In genomic region chr4:1009647-1010521, GRCh38 we compare ENCODE assay signal across 7 cellular contexts. TPM values are rescaled to one million over a fixed set of nuclear protein-coding genes. Genes with fewer than 3 reads are reported as not detected.
DNase-seq lines count a peak whose midpoint lies in the region; ATAC-seq and TF ChIP-seq lines count a peak whose summit lies in the region.

No MANE protein-coding gene starts in this region.

- H3K4me3 ChIP-seq in SK-N-MC (peak overlapping the region; percentile 81), trophoblast cell (ENCODE audit: low read depth, low read length) (peak overlapping the region; percentile 47), transverse colon (peak overlapping the region; percentile 66 to 74 (median 67))

- H3K23ac ChIP-seq in trophoblast cell (ENCODE audit: low read length): no peak overlapping the region

- no peaks in the 10 kb centered on the region for H3K36me3 Mint-ChIP-seq in activated naive CD4-positive, alpha-beta T cell treated with anti-CD3 and anti-CD28 coated beads, Interleukin-2, amount 50 U/mL, for 24 hours

- in situ Hi-C loops in transverse colon (cut with MboI; ENCODE audit: low pct_ligation_motif_present in 1 of 4, low pct_unique_long_range_greater_than_20kb in 1 of 4, low sequenced_read_pairs in 3 of 4): no loop called here

- intact Hi-C loops in cardiac septum (cut with DNase I): loop anchor here (5.0 kb wide), 1 partner anchor 337 kb away; the partner anchor contains the start of gene UVSSA
- intact Hi-C loops in transverse colon (cut with DNase I; ENCODE audit: low total_unique reads): loop anchor here (2.0 kb wide), 1 partner anchor 77 kb away; the partner anchor contains the start of genes GAK and TMEM175

- H2BK5ac ChIP-seq in trophoblast cell (ENCODE audit: low read depth, low read length, poor library complexity): no peak overlapping the region

- peak overlapping the region; percentile 62 for H2AFZ ChIP-seq in trophoblast cell (ENCODE audit: insufficient read depth, low read length, poor library complexity)

- no peak overlapping the region for H2AK5ac ChIP-seq in trophoblast cell (ENCODE audit: low read length)

- H4K12ac ChIP-seq in trophoblast cell (ENCODE audit: low read depth, low read length): no peak overlapping the region

- H3K79me2 ChIP-seq in trophoblast cell (ENCODE audit: control insufficient read depth, insufficient read depth, low read length, poor library complexity): no peaks in the 10 kb centered on the region

- no peak overlapping the region for H2BK12ac ChIP-seq in trophoblast cell (ENCODE audit: low read length)

- peaks cover 2% of the 10 kb centered on the region for H3K79me1 ChIP-seq in trophoblast cell (ENCODE audit: low read length)

- ATAC-seq in GM18498 (IDR thresholded peaks at IDR 0.05; ENCODE audit: unreplicated experiment) (peak; percentile 51), HG03039 (IDR thresholded peaks at IDR 0.05; ENCODE audit: unreplicated experiment) (peak; percentile 43)

- H3K4me3 Mint-ChIP-seq in activated naive CD4-positive, alpha-beta T cell treated with anti-CD3 and anti-CD28 coated beads, Interleukin-2, amount 50 U/mL, for 24 hours: peak overlapping the region; percentile 88

- no peak for TF ChIP-seq EP300 in transverse colon (IDR thresholded peaks at IDR 0.05; ENCODE audit: low read depth)

- H3K4me2 ChIP-seq in trophoblast cell (ENCODE audit: low read length): peak overlapping the region; percentile 65

- H3K14ac ChIP-seq in trophoblast cell (ENCODE audit: low read length): no peak overlapping the region

- peak overlapping the region; percentile 9 for H4K8ac ChIP-seq in trophoblast cell (ENCODE audit: low read depth, low read length)

- H3K9me3 Mint-ChIP-seq in activated naive CD4-positive, alpha-beta T cell treated with anti-CD3 and anti-CD28 coated beads, Interleukin-2, amount 50 U/mL, for 24 hours: no peaks in the 10 kb centered on the region

- H3K4me1 ChIP-seq in trophoblast cell (ENCODE audit: control insufficient read depth in 1 of 2, insufficient read depth in 2 of 2, low read length in 2 of 2) (peaks cover 18 to 19% of the 10 kb centered on the region in 2 experiments), transverse colon (peaks cover 20 to 33% (median 27%) of the 10 kb centered on the region in 4 donors)

- H3K36me3 ChIP-seq in SK-N-MC (ENCODE audit: insufficient read depth, low read length) (no peaks in the 10 kb centered on the region), trophoblast cell (ENCODE audit: control insufficient read depth in 1 of 2, insufficient read depth in 2 of 2, low read length in 2 of 2) (peaks cover 0 to 6% of the 10 kb centered on the region in 2 experiments), transverse colon (no peaks in the 10 kb centered on the region)

- no peaks in the 10 kb centered on the region for H3K9me3 ChIP-seq in SK-N-MC (ENCODE audit: low read depth, low read length)
- peaks cover 18% of the 10 kb centered on the region for H3K9me3 ChIP-seq in trophoblast cell (ENCODE audit: insufficient read depth, low read depth, low read length)
- H3K9me3 ChIP-seq in transverse colon: no peaks in the 10 kb centered on the region

- H3K27ac Mint-ChIP-seq in activated naive CD4-positive, alpha-beta T cell treated with anti-CD3 and anti-CD28 coated beads, Interleukin-2, amount 50 U/mL, for 24 hours: peak overlapping the region; percentile 72

- H3K27me3 Mint-ChIP-seq in activated naive CD4-positive, alpha-beta T cell treated with anti-CD3 and anti-CD28 coated beads, Interleukin-2, amount 50 U/mL, for 24 hours: peaks cover 24% of the 10 kb centered on the region

- H3K27me3 ChIP-seq in trophoblast cell (ENCODE audit: insufficient read depth, low read length) (peaks cover 44% of the 10 kb centered on the region), transverse colon (peaks cover 37% of the 10 kb centered on the region)

- WGBS in trophoblast cell (ENCODE audit: extremely low coverage, insufficient coverage, insufficient read length): no CpG with 5 or more reads among the region's 107 CpGs
- 3% methylated on average over 26 of the region's 107 CpGs; no CpG with 5 or more reads in 1 of the 2 donors for whole genome bisulfite sequencing in transverse colon (ENCODE audit: low coverage in 1 of 2), 2 donors

- H3K4ac ChIP-seq in trophoblast cell (ENCODE audit: low read depth, low read length): no peak overlapping the region

- no peak overlapping the region for H3K27ac ChIP-seq in SK-N-MC
- no peak overlapping the region for H3K27ac ChIP-seq in trophoblast cell (ENCODE audit: low read depth, low read length)
- H3K27ac ChIP-seq in transverse colon: peak overlapping the region; percentile 80 to 84 (median 82)

- H3K9ac ChIP-seq in SK-N-MC (ENCODE audit: insufficient read length) (no peak overlapping the region), trophoblast cell (ENCODE audit: low read length) (no peak overlapping the region)

- DNase-seq in SK-N-MC (ENCODE audit: low read depth, low spot score) (no peak), cardiac septum (ENCODE audit: low spot score) (peak; percentile 87), trophoblast cell (peak in 1 of 2 donors; percentile 71), transverse colon (peak; percentile 84)

- H4K91ac ChIP-seq in trophoblast cell (ENCODE audit: low read depth, low read length): no peak overlapping the region

- TF ChIP-seq CTCF in transverse colon (IDR thresholded peaks at IDR 0.05): peak in 2 of 5 experiments; percentile 2 to 59

- H2BK120ac ChIP-seq in trophoblast cell (ENCODE audit: insufficient read depth, low read length, poor library complexity): no peak overlapping the region

- H3K18ac ChIP-seq in trophoblast cell (ENCODE audit: low read length): no peak overlapping the region

- peaks cover 12% of the 10 kb centered on the region for H3K4me1 Mint-ChIP-seq in activated naive CD4-positive, alpha-beta T cell treated with anti-CD3 and anti-CD28 coated beads, Interleukin-2, amount 50 U/mL, for 24 hours

- TF ChIP-seq POLR2A in transverse colon (IDR thresholded peaks at IDR 0.05): peak; percentile 31

RNA-seq across cellular contexts. Expression of gene FGFRL1, which starts 1.5 kb away (rescaled TPM):
- 28.1 TPM for total RNA-seq in cardiac septum
- polyA plus RNA-seq in trophoblast cell (2013): 17.6 and 18.3 TPM in 2 replicates
- 10 to 100 TPM; 11.7 to 15.9 (median 14.2) TPM for total RNA-seq in transverse colon

RNA-seq across cellular contexts. Expression of gene SLC26A1, which starts 16.7 kb away (rescaled TPM):
- total RNA-seq in cardiac septum: 0.22 TPM
- polyA plus RNA-seq in trophoblast cell (2013): 0.10 TPM in 1 of 2 replicates, not detected in the other
- 1 to 10 TPM; 1.7 to 4.1 (median 2.8) TPM for total RNA-seq in transverse colon

RNA-seq across cellular contexts. Expression of gene IDUA, which starts 23.0 kb away (rescaled TPM):
- total RNA-seq in cardiac septum: 12.9 TPM
- 2.0 and 2.2 TPM in 2 replicates for polyA plus RNA-seq in trophoblast cell (2013)
- 10 to 100 TPM; 25.9 to 78.6 (median 40.4) TPM for total RNA-seq in transverse colon

RNA-seq across cellular contexts. Expression of gene DGKQ, which starts 36.5 kb away (rescaled TPM):
- total RNA-seq in cardiac septum (5.2 TPM), transverse colon (100 to 1,000 TPM in 2 of 4 donors, 10 to 100 TPM in 2; 51.8 to 147 (median 86.0) TPM)
- polyA plus RNA-seq in trophoblast cell (2013): 4.2 TPM in 2 replicates

Comparison
In these comparisons a context has a peak if more than half of its experiments do, and no peak if none do; other contexts are left out.
1. H3K27ac ChIP-seq: peak in transverse colon (4 of 4); none in SK-N-MC (single experiment) and trophoblast cell (single experiment).
2. Peak in every context shown above with its lines, with median percentiles within 50 percentile points of each other: H3K4me3 ChIP-seq.